In the genomic region with DNA sequence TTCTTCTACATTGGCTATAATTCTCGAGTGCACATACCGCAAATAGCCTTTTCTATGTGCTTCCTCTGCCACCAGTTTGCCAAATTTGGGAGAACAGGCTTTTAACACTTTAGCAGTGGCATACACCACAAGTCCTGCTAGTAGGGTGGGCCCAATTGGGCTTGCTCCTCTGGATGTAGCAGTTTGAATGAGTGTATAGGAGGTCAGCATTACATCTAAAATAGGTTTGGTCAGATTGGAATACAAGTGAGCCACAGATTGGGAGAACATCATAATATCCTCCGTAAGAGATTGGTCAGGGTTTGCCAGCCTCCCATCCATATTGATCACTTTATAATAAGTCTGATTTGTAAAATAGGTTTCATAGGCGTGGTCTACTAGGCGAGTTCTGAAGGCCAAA, we compare ENCODE assay signal across 11 cellular contexts. TPM values are rescaled to one million over a fixed set of nuclear protein-coding genes. Genes with fewer than 3 reads are reported as not detected.
DNase-seq lines count a peak whose midpoint lies in the region; ATAC-seq and TF ChIP-seq lines count a peak whose summit lies in the region.
"Had no signal": no experiment of that assay in that cellular context is flagged by ENCODE, and none has a peak within 500 bp of the region (broad histone marks: within the 10 kb centered on the region; RNA-seq: fewer than 3 reads in every experiment).

No MANE protein-coding gene starts in this region.

- no peaks in the 10 kb centered on the region for H3K27me3 ChIP-seq in Peyer's patch
- H3K27me3 ChIP-seq in right atrium auricular region: no peaks in the 10 kb centered on the region

- H3K9me3 ChIP-seq in Peyer's patch: no peaks in the 10 kb centered on the region
- no peaks in the 10 kb centered on the region for H3K9me3 ChIP-seq in right atrium auricular region

- H3K27ac Mint-ChIP-seq in stimulated activated naive B cell treated with anti-CD40 and anti-IgM and Interleukin-4, amounts not matched to agents 10 μg/mL and 1 μg/mL and 100 μg/mL, for 72 hours: peak overlapping the region; percentile 31
- H3K27ac Mint-ChIP-seq in T-cell (no peak overlapping the region), mesothelial cell of epicardium (no peak overlapping the region)
- H3K27ac Mint-ChIP-seq: activated T-helper 1 cell treated with anti-CD3 and anti-CD28 coated beads, Interleukin-12 subunit alpha, Interleukin-12 subunit beta, Interleukin-2, Interleukin-4 antibody, amounts not matched to agents 30 ng/mL and 10 ng/mL and 1 ng/mL, durations not matched to agents 14 hours and 24 hours and 36 hours; type B pancreatic cell had no signal

- H3K4me3 ChIP-seq in GM12864 (ENCODE audit: low read depth, low read length): peak overlapping the region; percentile 91
- peak overlapping the region; percentile 39 to 50 (median 46) for H3K4me3 ChIP-seq in Peyer's patch
- H3K4me3 ChIP-seq in right atrium auricular region: peak overlapping the region; percentile 51 to 53

- CTCF ChIA-PET in T-cell (lab: Charles Lee): interaction anchor here in 1 of 2 donors (1.2 to 3.1 kb wide), 3 partner anchors 12 to 73 kb away, joined by 3 to 27 read pairs (median 6); no protein-coding TSS in a partner anchor

- no peaks in the 10 kb centered on the region for H3K9me3 Mint-ChIP-seq in stimulated activated naive B cell treated with anti-CD40 and anti-IgM and Interleukin-4, amounts not matched to agents 10 μg/mL and 1 μg/mL and 100 μg/mL, for 72 hours
- H3K9me3 Mint-ChIP-seq in T-cell (no peaks in the 10 kb centered on the region), mesothelial cell of epicardium (no peaks in the 10 kb centered on the region)
- H3K9me3 Mint-ChIP-seq: activated T-helper 1 cell treated with anti-CD3 and anti-CD28 coated beads, Interleukin-12 subunit alpha, Interleukin-12 subunit beta, Interleukin-2, Interleukin-4 antibody, amounts not matched to agents 30 ng/mL and 10 ng/mL and 1 ng/mL, durations not matched to agents 14 hours and 24 hours and 36 hours; type B pancreatic cell had no signal

- DNase-seq in GM12864 (ENCODE audit: low read depth) (no peak), Peyer's patch (no peak), right atrium auricular region (ENCODE audit: low spot score) (no peak), T-cell (no peak), mesothelial cell of epicardium (ENCODE audit: low spot score in 2 of 2, unreplicated experiment in 2 of 2) (no peak)
- DNase-seq in stimulated activated naive B cell treated with anti-CD40 and anti-IgM and Interleukin-4, amounts not matched to agents 10 μg/mL and 1 μg/mL and 100 μg/mL, for 72 hours: no peak
- DNase-seq: NCI-H1930 had no signal

- POLR2A ChIA-PET in T-cell (lab: Charles Lee): interaction anchor here in 1 of 2 donors (0.6 to 1.4 kb wide), 3 partner anchors 10 to 31 kb away, joined by 3 to 5 read pairs (median 4); no protein-coding TSS in a partner anchor

- H3K4me1 Mint-ChIP-seq in stimulated activated naive B cell treated with anti-CD40 and anti-IgM and Interleukin-4, amounts not matched to agents 10 μg/mL and 1 μg/mL and 100 μg/mL, for 72 hours: peaks cover 10 to 13% of the 10 kb centered on the region in 2 donors
- peaks cover 38 to 53% (median 44%) of the 10 kb centered on the region in 3 donors for H3K4me1 Mint-ChIP-seq in T-cell
- peaks cover 4% of the 10 kb centered on the region for H3K4me1 Mint-ChIP-seq in mesothelial cell of epicardium

- TF ChIP-seq POLR2A in Peyer's patch (IDR thresholded peaks at IDR 0.05): no peak

- H3K27ac ChIP-seq in Peyer's patch (peak overlapping the region; percentile 61 to 82 (median 78)), right atrium auricular region (peak overlapping the region; percentile 79 to 92)

- H3K4me1 ChIP-seq in Peyer's patch: peaks cover 0 to 6% (median 0%) of the 10 kb centered on the region in 4 donors
- peaks cover 0 to 12% of the 10 kb centered on the region in 2 donors for H3K4me1 ChIP-seq in right atrium auricular region

- no peak for TF ChIP-seq CTCF in GM12864 (IDR thresholded peaks at IDR 0.05; ENCODE audit: low read depth, low read length, missing control alignments)
- no peak for TF ChIP-seq CTCF in Peyer's patch (IDR thresholded peaks at IDR 0.05)
- no peak for TF ChIP-seq CTCF in right atrium auricular region (IDR thresholded peaks at IDR 0.05)
- TF ChIP-seq CTCF in mesothelial cell of epicardium (IDR thresholded peaks at IDR 0.05; ENCODE audit: unreplicated experiment): no peak

- H3K36me3 ChIP-seq in Peyer's patch: no peaks in the 10 kb centered on the region
- no peaks in the 10 kb centered on the region for H3K36me3 ChIP-seq in right atrium auricular region

- no peak overlapping the region for H3K4me3 Mint-ChIP-seq in stimulated activated naive B cell treated with anti-CD40 and anti-IgM and Interleukin-4, amounts not matched to agents 10 μg/mL and 1 μg/mL and 100 μg/mL, for 72 hours
- H3K4me3 Mint-ChIP-seq in T-cell (no peak overlapping the region), mesothelial cell of epicardium (no peak overlapping the region)
- H3K4me3 Mint-ChIP-seq: activated T-helper 1 cell treated with anti-CD3 and anti-CD28 coated beads, Interleukin-12 subunit alpha, Interleukin-12 subunit beta, Interleukin-2, Interleukin-4 antibody, amounts not matched to agents 30 ng/mL and 10 ng/mL and 1 ng/mL, durations not matched to agents 14 hours and 24 hours and 36 hours; type B pancreatic cell had no signal

- no peak for ATAC-seq in stimulated activated naive B cell treated with anti-CD40 and anti-IgM and Interleukin-4, amounts not matched to agents 10 μg/mL and 1 μg/mL and 100 μg/mL, for 72 hours (replicated peaks)
- ATAC-seq in GM18907 (IDR thresholded peaks at IDR 0.05; ENCODE audit: unreplicated experiment) (no peak), T-cell (replicated peaks in 1 of 4) (no peak)

- H3K36me3 Mint-ChIP-seq in stimulated activated naive B cell treated with anti-CD40 and anti-IgM and Interleukin-4, amounts not matched to agents 10 μg/mL and 1 μg/mL and 100 μg/mL, for 72 hours: no peaks in the 10 kb centered on the region
- H3K36me3 Mint-ChIP-seq in T-cell (peaks cover 6% of the 10 kb centered on the region), mesothelial cell of epicardium (no peaks in the 10 kb centered on the region)
- H3K36me3 Mint-ChIP-seq: type B pancreatic cell had no signal

- no peaks in the 10 kb centered on the region for H3K27me3 Mint-ChIP-seq in stimulated activated naive B cell treated with anti-CD40 and anti-IgM and Interleukin-4, amounts not matched to agents 10 μg/mL and 1 μg/mL and 100 μg/mL, for 72 hours
- H3K27me3 Mint-ChIP-seq in T-cell: no peaks in the 10 kb centered on the region
- peaks cover 2% of the 10 kb centered on the region for H3K27me3 Mint-ChIP-seq in mesothelial cell of epicardium (ENCODE audit: low read depth)

RNA-seq across cellular contexts. Expression of a gene that starts 0.9 kb away (rescaled TPM):
- total RNA-seq in Peyer's patch (1 to 10 TPM in 1 of 4 donors, under 1 TPM in 2, not detected in 1; 0.54 to 1.7 (median 0.88) TPM), right atrium auricular region (1 to 10 TPM; 3.6 to 9.9 TPM), T-cell (10 to 100 TPM; 10.9 to 16.8 (median 14.7) TPM), mesothelial cell of epicardium (0.29 to 0.41 TPM (median 0.34 TPM) in 3 replicates)
- total RNA-seq: pulmonary artery endothelial cell had no signal
